ENCODE assay signal across 36 cellular contexts in the genomic region with DNA sequence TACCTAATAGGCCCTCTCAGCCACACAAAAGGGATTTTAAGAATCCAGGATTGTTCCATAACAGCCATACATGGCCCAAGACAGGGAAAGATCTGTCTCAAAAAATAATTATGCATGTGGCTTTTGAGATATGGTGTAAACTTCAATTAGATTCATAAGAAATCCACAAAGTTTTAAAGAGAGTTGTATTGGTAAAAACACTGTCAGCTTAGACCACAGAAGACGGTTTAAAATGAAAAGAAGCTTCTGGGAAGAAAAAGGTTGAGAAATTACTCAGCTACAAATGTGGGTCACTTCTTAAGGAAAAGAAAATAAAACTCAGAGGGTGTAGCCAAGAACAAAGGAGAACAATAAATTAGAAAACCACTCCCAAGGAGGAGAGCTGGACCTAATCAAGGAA.
"Had no signal": no experiment of that assay in that cellular context is flagged by ENCODE, and none has a peak within 500 bp of the region (broad histone marks: within the 10 kb centered on the region; RNA-seq: fewer than 3 reads in every experiment).

No MANE protein-coding gene starts in this region.

- H3K4me3 ChIP-seq: MG63 had no signal

- DNase-seq: Karpas-422, Kasumi-1, MG63, MM.1S, MV-4-11, NCI-H1048, NCI-H1092, NCI-H1092 treated with DMSO at 0.1 percent for 48 hours, NCI-H1105, NCI-H1105 treated with DMSO at 0.1 percent for 48 hours, NCI-H1417, NCI-H1417 treated with DMSO at 0.1 percent for 48 hours, NCI-H1436, NCI-H1436 treated with DMSO at 0.1 percent for 48 hours, NCI-H146, NCI-H1694, NCI-H1694 treated with DMSO at 0.1 percent for 48 hours, NCI-H187, NCI-H187 treated with DMSO at 0.1 percent for 48 hours, NCI-H1930, NCI-H2029, NCI-H2029 treated with DMSO at 0.1 percent for 48 hours, NCI-H2081, NCI-H2081 treated with DMSO at 0.1 percent for 48 hours, NCI-H2107, NCI-H2171, NCI-H2171 treated with DMSO at 0.1 percent for 48 hours, NCI-H2227 treated with DMSO at 0.1 percent for 48 hours, NCI-H226, NCI-H345, NCI-H446, NCI-H446 treated with DMSO at 0.1 percent for 48 hours, NCI-H510A, NCI-H510A treated with DMSO at 0.1 percent for 48 hours, NCI-H524, NCI-H524 treated with DMSO at 0.1 percent for 48 hours had no signal

- H3K36me3 ChIP-seq: MG63 had no signal

- H3K9me3 ChIP-seq: MG63 had no signal

- H3K27me3 ChIP-seq: MG63 had no signal
